In genomic region chr12:82954064-82954463, GRCh38 we compare ENCODE assay signal across 29 cellular contexts.
"Had no signal": no experiment of that assay in that cellular context is flagged by ENCODE, and none has a peak within 500 bp of the region (broad histone marks: within the 10 kb centered on the region; RNA-seq: fewer than 3 reads in every experiment).

No MANE protein-coding gene starts in this region.

- H3K4me1 ChIP-seq: left ventricle myocardium inferior, neural progenitor cell, right atrium auricular region, testis, uterus had no signal

- H3K4me3 Mint-ChIP-seq: naive thymus-derived CD4-positive, alpha-beta T cell; natural killer cell treated with Interleukin-12 subunit alpha and Interleukin-12 subunit beta and Interleukin-15 and Interleukin-18, amount 100 ng/mL, for 72 hours; neural progenitor cell; stimulated activated naive B cell treated with anti-CD40 and anti-IgM and Interleukin-4, amounts not matched to agents 10 μg/mL and 1 μg/mL and 100 μg/mL, for 72 hours had no signal

- H3K4me2 ChIP-seq: neural progenitor cell had no signal

- H3K27ac ChIP-seq: left ventricle myocardium inferior, neural progenitor cell, neutrophil, ovary, right atrium auricular region, skin epidermis, stomach, testis, thyroid gland, transverse colon, uterus had no signal

- H3K4me3 ChIP-seq: left ventricle myocardium inferior, lung, mucosa of descending colon, neural progenitor cell, ovary, right atrium auricular region, skin epidermis, stomach, testis, thyroid gland, transverse colon, uterus had no signal

- ATAC-seq: left colon; mucosa of descending colon; naive thymus-derived CD4-positive, alpha-beta T cell; natural killer cell treated with Interleukin-12 subunit alpha and Interleukin-12 subunit beta and Interleukin-15 and Interleukin-18, amount 100 ng/mL, for 72 hours; sciatic nerve; stimulated activated naive B cell treated with anti-CD40 and anti-IgM and Interleukin-4, amounts not matched to agents 10 μg/mL and 1 μg/mL and 100 μg/mL, for 72 hours; stimulated activated naive CD8-positive, alpha-beta T cell treated with anti-CD3 and anti-CD28 coated beads, Interleukin-15, Interleukin-2, amounts not matched to agents 100 U/mL and 50 U/mL, for 24 hours had no signal

- H3K4me1 Mint-ChIP-seq: naive thymus-derived CD4-positive, alpha-beta T cell; stimulated activated naive B cell treated with anti-CD40 and anti-IgM and Interleukin-4, amounts not matched to agents 10 μg/mL and 1 μg/mL and 100 μg/mL, for 72 hours had no signal

- H3K9me3 ChIP-seq: left ventricle myocardium inferior, mucosa of descending colon, neutrophil, ovary, right atrium auricular region, stomach, testis, thyroid gland, transverse colon, uterus had no signal

- H3K36me3 Mint-ChIP-seq: naive thymus-derived CD4-positive, alpha-beta T cell; stimulated activated naive B cell treated with anti-CD40 and anti-IgM and Interleukin-4, amounts not matched to agents 10 μg/mL and 1 μg/mL and 100 μg/mL, for 72 hours had no signal

- H3K9me3 Mint-ChIP-seq: neural progenitor cell had no signal

- H2AFZ ChIP-seq: neural progenitor cell had no signal

- H3K36me3 ChIP-seq: left ventricle myocardium inferior, neural progenitor cell, neutrophil, ovary, right atrium auricular region, stomach, thyroid gland, transverse colon, uterus had no signal

- DNase-seq: hippocampal formation; kidney; left colon; left ventricle myocardium inferior; mesendoderm; midbrain; mucosa of descending colon; naive thymus-derived CD4-positive, alpha-beta T cell; occipital lobe; ovary; stimulated activated CD4-positive, alpha-beta T cell treated with anti-CD3 and anti-CD28 coated beads, Interleukin-12 subunit alpha, Interleukin-12 subunit beta, amount 100 ng/mL, for 4 hours; stimulated activated CD4-positive, alpha-beta T cell treated with anti-CD3 and anti-CD28 coated beads, Interleukin-15, amount 100 ng/mL, for 24 hours; stimulated activated CD4-positive, alpha-beta T cell treated with anti-CD3 and anti-CD28 coated beads, Interleukin-2, amount 100 ng/mL, for 24 hours; stimulated activated CD4-positive, alpha-beta T cell treated with anti-CD3 and anti-CD28 coated beads, Interleukin-4, amount 100 ng/mL, for 1 hour; stimulated activated naive B cell treated with anti-CD40 and anti-IgM and Interleukin-4, amounts not matched to agents 10 μg/mL and 1 μg/mL and 100 μg/mL, for 72 hours; stimulated activated naive CD8-positive, alpha-beta T cell treated with anti-CD3 and anti-CD28 coated beads, Interleukin-15, Interleukin-2, amounts not matched to agents 100 U/mL and 50 U/mL, for 24 hours; stomach; testis; thyroid gland; transverse colon; uterus had no signal

- H3K27ac Mint-ChIP-seq: naive thymus-derived CD4-positive, alpha-beta T cell; natural killer cell treated with Interleukin-12 subunit alpha and Interleukin-12 subunit beta and Interleukin-15 and Interleukin-18, amount 100 ng/mL, for 72 hours; neural progenitor cell; progenitor cell of endocrine pancreas; stimulated activated naive B cell treated with anti-CD40 and anti-IgM and Interleukin-4, amounts not matched to agents 10 μg/mL and 1 μg/mL and 100 μg/mL, for 72 hours had no signal

- H3K27me3 ChIP-seq: neural progenitor cell, neutrophil, ovary, right atrium auricular region, stomach, testis, thyroid gland, transverse colon, uterus had no signal

- H3K27me3 Mint-ChIP-seq: natural killer cell treated with Interleukin-12 subunit alpha and Interleukin-12 subunit beta and Interleukin-15 and Interleukin-18, amount 100 ng/mL, for 72 hours; progenitor cell of endocrine pancreas; stimulated activated naive B cell treated with anti-CD40 and anti-IgM and Interleukin-4, amounts not matched to agents 10 μg/mL and 1 μg/mL and 100 μg/mL, for 72 hours had no signal
